Comparison of ENCODE assay signal across 12 cellular contexts in the genomic region with DNA sequence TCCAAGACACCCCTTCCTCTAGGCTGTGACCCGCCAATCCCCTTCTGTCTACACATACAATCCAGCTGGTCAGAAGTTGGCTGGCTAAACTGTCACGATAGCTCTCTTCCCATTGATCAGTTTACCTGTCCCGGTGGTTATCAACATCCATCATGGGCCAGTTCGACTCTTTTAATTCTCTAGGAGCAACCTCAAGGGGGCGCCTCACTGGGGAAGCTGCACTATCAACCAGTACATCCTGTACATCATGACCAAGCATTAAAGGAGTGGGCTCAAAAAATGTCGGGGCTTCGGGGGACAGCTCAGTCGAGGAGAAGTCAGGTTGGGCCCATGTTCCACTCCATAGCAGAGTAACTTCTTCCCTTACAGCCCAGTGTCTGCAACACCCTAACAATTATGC. TPM values are rescaled to one million over a fixed set of nuclear protein-coding genes. Genes with fewer than 3 reads are reported as not detected.
A peak's percentile ranks its signal among the peaks of the same experiment; 100 is the strongest.
DNase-seq lines count a peak whose midpoint lies in the region; ATAC-seq and TF ChIP-seq lines count a peak whose summit lies in the region.
"Had no signal": no experiment of that assay in that cellular context is flagged by ENCODE, and none has a peak within 500 bp of the region (broad histone marks: within the 10 kb centered on the region; RNA-seq: fewer than 3 reads in every experiment).

No MANE protein-coding gene starts in this region.

- no peak overlapping the region for H2AFZ ChIP-seq in GM23248

- H3K4me1 Mint-ChIP-seq in activated CD8-positive, alpha-beta memory T cell treated with anti-CD3 and anti-CD28 coated beads, Interleukin-2, amount 10 ng/mL, durations not matched to agents 7 days and 5 days = no peaks in the 10 kb centered on the region
- H3K4me1 Mint-ChIP-seq in activated T-helper 1 cell treated with anti-CD3 and anti-CD28 coated beads, Interleukin-12 subunit alpha, Interleukin-12 subunit beta, Interleukin-2, Interleukin-4 antibody, amounts not matched to agents 30 ng/mL and 10 ng/mL and 1 ng/mL, durations not matched to agents 14 hours and 24 hours and 36 hours (ENCODE audit: low read depth) = no peaks in the 10 kb centered on the region
- H3K4me1 Mint-ChIP-seq: central memory CD8-positive, alpha-beta T cell; naive thymus-derived CD8-positive, alpha-beta T cell; T-cell had no signal

- H3K9me3 Mint-ChIP-seq in activated CD8-positive, alpha-beta memory T cell treated with anti-CD3 and anti-CD28 coated beads, Interleukin-2, amount 10 ng/mL, durations not matched to agents 7 days and 5 days (ENCODE audit: low read depth) = no peaks in the 10 kb centered on the region
- H3K9me3 Mint-ChIP-seq in activated T-helper 1 cell treated with anti-CD3 and anti-CD28 coated beads, Interleukin-12 subunit alpha, Interleukin-12 subunit beta, Interleukin-2, Interleukin-4 antibody, amounts not matched to agents 30 ng/mL and 10 ng/mL and 1 ng/mL, durations not matched to agents 14 hours and 24 hours and 36 hours = no peaks in the 10 kb centered on the region
- H3K9me3 Mint-ChIP-seq: central memory CD8-positive, alpha-beta T cell; naive thymus-derived CD8-positive, alpha-beta T cell; T-cell had no signal

- intact Hi-C loops in activated T-helper 1 cell treated with anti-CD3 and anti-CD28 coated beads, Interleukin-12 subunit alpha, Interleukin-12 subunit beta, Interleukin-2, Interleukin-4 antibody, amounts not matched to agents 30 ng/mL and 10 ng/mL and 1 ng/mL, durations not matched to agents 14 hours and 24 hours and 36 hours (cut with micrococcal nuclease) = no loop called here
- intact Hi-C loops in heart left ventricle (cut with DNase I) = no loop called here

- TF ChIP-seq CTCF in retinal pigment epithelial cell (conservative IDR thresholded peaks at IDR 0.05; ENCODE audit: low read depth, low read length) (peak; percentile 37), heart left ventricle (IDR thresholded peaks at IDR 0.05) (no peak)

- no peaks in the 10 kb centered on the region for H3K36me3 ChIP-seq in GM23248 (ENCODE audit: low read depth)
- no peaks in the 10 kb centered on the region for H3K36me3 ChIP-seq in heart left ventricle

- 72 to 73% methylated on average over 8 of the region's 8 CpGs for WGBS in GM23248 (ENCODE audit: low coverage in 1 of 2, low lambda C conversion rate in 2 of 2, missing lambda C conversion rate in 2 of 2), 2 experiments
- 80% methylated on average over 8 of the region's 8 CpGs for WGBS in heart left ventricle, 4 donors

- no peaks in the 10 kb centered on the region for H4K20me1 ChIP-seq in GM23248 (ENCODE audit: insufficient read depth)

- no peak for ATAC-seq in activated CD8-positive, alpha-beta memory T cell treated with anti-CD3 and anti-CD28 coated beads, Interleukin-2, amount 10 ng/mL, durations not matched to agents 7 days and 5 days
- no peak for ATAC-seq in heart left ventricle
- ATAC-seq: naive thymus-derived CD8-positive, alpha-beta T cell; T-cell had no signal

- H3K4me2 ChIP-seq in GM23248 (ENCODE audit: unreplicated experiment) = no peak overlapping the region

- H3K4me3 Mint-ChIP-seq in activated CD8-positive, alpha-beta memory T cell treated with anti-CD3 and anti-CD28 coated beads, Interleukin-2, amount 10 ng/mL, durations not matched to agents 7 days and 5 days = no peak overlapping the region
- H3K4me3 Mint-ChIP-seq in activated T-helper 1 cell treated with anti-CD3 and anti-CD28 coated beads, Interleukin-12 subunit alpha, Interleukin-12 subunit beta, Interleukin-2, Interleukin-4 antibody, amounts not matched to agents 30 ng/mL and 10 ng/mL and 1 ng/mL, durations not matched to agents 14 hours and 24 hours and 36 hours = no peak overlapping the region
- H3K4me3 Mint-ChIP-seq: central memory CD8-positive, alpha-beta T cell; naive thymus-derived CD8-positive, alpha-beta T cell; T-cell had no signal

- no peaks in the 10 kb centered on the region for H3F3A ChIP-seq in GM23248 (ENCODE audit: insufficient read depth)

- no peaks in the 10 kb centered on the region for H3K9me2 ChIP-seq in GM23248 (ENCODE audit: insufficient read depth)

- no peak overlapping the region for H3K27ac ChIP-seq in GM23248
- H3K27ac ChIP-seq in heart left ventricle = no peak overlapping the region

- no peaks in the 10 kb centered on the region for H3K9me3 ChIP-seq in GM23248 (ENCODE audit: low read depth)
- H3K9me3 ChIP-seq in heart left ventricle = peaks cover 0 to 6% (median 0%) of the 10 kb centered on the region in 12 donors

- H3K36me3 Mint-ChIP-seq in activated CD8-positive, alpha-beta memory T cell treated with anti-CD3 and anti-CD28 coated beads, Interleukin-2, amount 10 ng/mL, durations not matched to agents 7 days and 5 days = no peaks in the 10 kb centered on the region
- peaks cover 1% of the 10 kb centered on the region for H3K36me3 Mint-ChIP-seq in activated T-helper 1 cell treated with anti-CD3 and anti-CD28 coated beads, Interleukin-12 subunit alpha, Interleukin-12 subunit beta, Interleukin-2, Interleukin-4 antibody, amounts not matched to agents 30 ng/mL and 10 ng/mL and 1 ng/mL, durations not matched to agents 14 hours and 24 hours and 36 hours (ENCODE audit: low read depth)
- H3K36me3 Mint-ChIP-seq: naive thymus-derived CD8-positive, alpha-beta T cell; T-cell had no signal

- in situ Hi-C loops in KBM-7 (cut with MboI; ENCODE audit: low pct_unique_long_range_greater_than_20kb, low sequenced_read_pairs) = no loop called here
- in situ Hi-C loops in GM23248 (cut with MboI) = no loop called here

- H3K79me2 ChIP-seq in GM23248 (ENCODE audit: insufficient read depth) = no peaks in the 10 kb centered on the region

- no peaks in the 10 kb centered on the region for H3K4me1 ChIP-seq in GM23248 (ENCODE audit: insufficient read depth)
- no peaks in the 10 kb centered on the region for H3K4me1 ChIP-seq in heart left ventricle

- no peak for TF ChIP-seq POLR2A in heart left ventricle (IDR thresholded peaks at IDR 0.05)

- no peaks in the 10 kb centered on the region for H3K27me3 ChIP-seq in GM23248 (replicated peaks; ENCODE audit: insufficient read depth)
- H3K27me3 ChIP-seq in heart left ventricle = no peaks in the 10 kb centered on the region

- no peak overlapping the region for H3K9ac ChIP-seq in GM23248

- CTCF ChIA-PET in activated CD8-positive, alpha-beta memory T cell treated with anti-CD3 and anti-CD28 coated beads, Interleukin-2, amount 10 ng/mL, durations not matched to agents 7 days and 5 days (lab: Charles Lee) = interaction anchor here (1.0 to 1.5 kb wide), 3 partner anchors 10 to 44 kb away, joined by 3 to 4 read pairs (median 3); no protein-coding TSS in a partner anchor

- H3K27ac Mint-ChIP-seq in activated CD8-positive, alpha-beta memory T cell treated with anti-CD3 and anti-CD28 coated beads, Interleukin-2, amount 10 ng/mL, durations not matched to agents 7 days and 5 days = no peak overlapping the region
- H3K27ac Mint-ChIP-seq in activated T-helper 1 cell treated with anti-CD3 and anti-CD28 coated beads, Interleukin-12 subunit alpha, Interleukin-12 subunit beta, Interleukin-2, Interleukin-4 antibody, amounts not matched to agents 30 ng/mL and 10 ng/mL and 1 ng/mL, durations not matched to agents 14 hours and 24 hours and 36 hours = no peak overlapping the region
- H3K27ac Mint-ChIP-seq: naive thymus-derived CD8-positive, alpha-beta T cell; T-cell had no signal

- peak; percentile 59 for DNase-seq in activated CD8-positive, alpha-beta memory T cell treated with anti-CD3 and anti-CD28 coated beads, Interleukin-2, amount 50 U/mL, for 48 hours
- DNase-seq in activated CD8-positive, alpha-beta memory T cell treated with anti-CD3 and anti-CD28 coated beads, Interleukin-2, amount 10 ng/mL, durations not matched to agents 7 days and 5 days = no peak
- DNase-seq in KBM-7 (peak; percentile 20), retinal pigment epithelial cell (ENCODE audit: low read depth) (no peak), GM23248 (no peak), middle frontal gyrus (ENCODE audit: extremely low spot score, low spot score) (no peak), heart left ventricle (no peak)
- peak; percentile 5 for DNase-seq in activated T-helper 1 cell treated with anti-CD3 and anti-CD28 coated beads, Interleukin-12 subunit alpha, Interleukin-12 subunit beta, Interleukin-2, Interleukin-4 antibody, amounts not matched to agents 30 ng/mL and 10 ng/mL and 1 ng/mL, durations not matched to agents 14 hours and 24 hours and 36 hours (ENCODE audit: low spot score)
- DNase-seq: naive thymus-derived CD8-positive, alpha-beta T cell; NCI-H748 treated with DMSO at 0.1 percent for 48 hours had no signal

- no peaks in the 10 kb centered on the region for H3K27me3 Mint-ChIP-seq in activated CD8-positive, alpha-beta memory T cell treated with anti-CD3 and anti-CD28 coated beads, Interleukin-2, amount 10 ng/mL, durations not matched to agents 7 days and 5 days
- H3K27me3 Mint-ChIP-seq in activated T-helper 1 cell treated with anti-CD3 and anti-CD28 coated beads, Interleukin-12 subunit alpha, Interleukin-12 subunit beta, Interleukin-2, Interleukin-4 antibody, amounts not matched to agents 30 ng/mL and 10 ng/mL and 1 ng/mL, durations not matched to agents 14 hours and 24 hours and 36 hours (ENCODE audit: insufficient read depth) = peaks cover 8% of the 10 kb centered on the region
- H3K27me3 Mint-ChIP-seq: central memory CD8-positive, alpha-beta T cell; T-cell had no signal

- no peak overlapping the region for H3K4me3 ChIP-seq in retinal pigment epithelial cell (ENCODE audit: low read length)
- no peak overlapping the region for H3K4me3 ChIP-seq in GM23248
- no peak overlapping the region for H3K4me3 ChIP-seq in heart left ventricle

RNA-seq across cellular contexts. Expression of a gene that starts 53.2 kb away (rescaled TPM):
- total RNA-seq in activated CD8-positive, alpha-beta memory T cell treated with anti-CD3 and anti-CD28 coated beads, Interleukin-2, amount 10 ng/mL, durations not matched to agents 7 days and 5 days = 10 to 100 TPM; 13.5 to 14.6 TPM
- 18.5 and 20.3 TPM in 2 replicates for total RNA-seq in activated T-helper 1 cell treated with anti-CD3 and anti-CD28 coated beads, Interleukin-12 subunit alpha, Interleukin-12 subunit beta, Interleukin-2, Interleukin-4 antibody, amounts not matched to agents 30 ng/mL and 10 ng/mL and 1 ng/mL, durations not matched to agents 14 hours and 24 hours and 36 hours
- total RNA-seq in GM23248 (2014; rRNA removed; shearing (Covaris generic)) = 28.1 and 28.3 TPM in 2 replicates
- polyA plus RNA-seq in GM23248 (2016; fragmentation: Nextera tagmentation; extraction: Ambion mirVana) (13.1 and 13.3 TPM in 2 replicates), heart left ventricle (10 to 100 TPM in 1 of 2 donors, 1 to 10 TPM in 1; 5.4 to 13.0 TPM)
- total RNA-seq in heart left ventricle = 10 to 100 TPM; 18.3 to 25.9 (median 20.9) TPM

Comparison
In these comparisons a context has a peak if more than half of its experiments do, and no peak if none do; other contexts are left out.
1. DNase-seq: peak in activated CD8-positive, alpha-beta memory T cell treated with anti-CD3 and anti-CD28 coated beads, Interleukin-2, amount 50 U/mL, for 48 hours (single experiment), KBM-7 (single experiment) and activated T-helper 1 cell treated with anti-CD3 and anti-CD28 coated beads, Interleukin-12 subunit alpha, Interleukin-12 subunit beta, Interleukin-2, Interleukin-4 antibody, amounts not matched to agents 30 ng/mL and 10 ng/mL and 1 ng/mL, durations not matched to agents 14 hours and 24 hours and 36 hours (single experiment); none in activated CD8-positive, alpha-beta memory T cell treated with anti-CD3 and anti-CD28 coated beads, Interleukin-2, amount 10 ng/mL, durations not matched to agents 7 days and 5 days (single experiment), retinal pigment epithelial cell (single experiment), GM23248 (single experiment), middle frontal gyrus (single experiment) and heart left ventricle (0 of 5).